ENCODE assay signal across 7 cellular contexts in genomic region chr9:39464122-39464777, GRCh38.
DNase-seq lines count a peak whose midpoint lies in the region; ATAC-seq and TF ChIP-seq lines count a peak whose summit lies in the region.
"Not testable (repeated sequence)": the region's sequence is repeated elsewhere in the genome, so short reads cannot be mapped to it uniquely, and the experiment has no call there.

No MANE protein-coding gene starts in this region.

- peak; percentile 5 for DNase-seq in NCI-H2196 treated with DMSO at 0.1 percent for 48 hours (lab: John Stamatoyannopoulos, UW; ENCODE audit: unreplicated experiment)
- DNase-seq in brain pericyte (ENCODE audit: low read depth, low spot score) = peak; percentile 42
- DNase-seq in gastrocnemius medialis = peak; percentile 74 to 87

- H3K27ac ChIP-seq in VCaP = peak overlapping the region; percentile 37; the same call in 1 of the 2 replicates
- H3K27ac ChIP-seq in gastrocnemius medialis = peak overlapping the region; percentile 71 to 80 (median 78)

- H3K9ac ChIP-seq in iPS-15b (ENCODE audit: low read depth, low read length) = not testable (repeated sequence)

- H3K4me3 ChIP-seq in iPS-15b (ENCODE audit: low read depth, low read length) (peak overlapping the region; percentile 30), gastrocnemius medialis (peak overlapping the region; percentile 60 to 67 (median 63))

- not testable (repeated sequence) for H3K4me1 ChIP-seq in iPS-15b (ENCODE audit: control insufficient read depth, insufficient read depth, low read length); gastrocnemius medialis

- in situ Hi-C loops in GM18951 (cut with MboI; ENCODE audit: low sequenced_read_pairs, unreplicated experiment); gastrocnemius medialis (cut with MboI; ENCODE audit: low sequenced_read_pairs in 4 of 4): not testable (repeated sequence)

- TF ChIP-seq CTCF in VCaP (conservative IDR thresholded peaks at IDR 0.05); gastrocnemius medialis (IDR thresholded peaks at IDR 0.05 in 4 of 5, conservative IDR thresholded peaks at IDR 0.05 in 1 of 5): not testable (repeated sequence)

- not testable (repeated sequence) for H3K36me3 ChIP-seq in iPS-15b (ENCODE audit: control insufficient read depth, insufficient read depth, low read length); gastrocnemius medialis

- intact Hi-C loops in gastrocnemius medialis (cut with DNase I; ENCODE audit: low total_unique reads) = not testable (repeated sequence)

- peak; percentile 95 for ATAC-seq in HG03175 (IDR thresholded peaks at IDR 0.05; ENCODE audit: unreplicated experiment)
- peak; percentile 98 to 99 for ATAC-seq in gastrocnemius medialis

- peak; percentile 41 for TF ChIP-seq POLR2A in GM18951 (IDR thresholded peaks at IDR 0.05; ENCODE audit: extremely low read depth, insufficient read depth, insufficient read length)
- not testable (repeated sequence) for TF ChIP-seq POLR2A in gastrocnemius medialis (IDR thresholded peaks at IDR 0.05)

- not testable (repeated sequence) for H3K27me3 ChIP-seq in iPS-15b (ENCODE audit: control insufficient read depth, insufficient read depth, low read length); gastrocnemius medialis

- H3K9me3 ChIP-seq in iPS-15b (ENCODE audit: control insufficient read depth, insufficient read depth, low read length); gastrocnemius medialis: not testable (repeated sequence)

Comparison
In these comparisons a context has a peak if more than half of its experiments do, and no peak if none do; other contexts are left out.
1. Peak in every context shown above with its lines: DNase-seq, ATAC-seq, H3K4me3 ChIP-seq and H3K27ac ChIP-seq.
2. DNase-seq: peak in every context shown above with its lines; median percentile 80 in gastrocnemius medialis; 42 in brain pericyte; 5 in NCI-H2196 treated with DMSO at 0.1 percent for 48 hours.